ENCODE assay signal across 18 cellular contexts in the genomic region with DNA sequence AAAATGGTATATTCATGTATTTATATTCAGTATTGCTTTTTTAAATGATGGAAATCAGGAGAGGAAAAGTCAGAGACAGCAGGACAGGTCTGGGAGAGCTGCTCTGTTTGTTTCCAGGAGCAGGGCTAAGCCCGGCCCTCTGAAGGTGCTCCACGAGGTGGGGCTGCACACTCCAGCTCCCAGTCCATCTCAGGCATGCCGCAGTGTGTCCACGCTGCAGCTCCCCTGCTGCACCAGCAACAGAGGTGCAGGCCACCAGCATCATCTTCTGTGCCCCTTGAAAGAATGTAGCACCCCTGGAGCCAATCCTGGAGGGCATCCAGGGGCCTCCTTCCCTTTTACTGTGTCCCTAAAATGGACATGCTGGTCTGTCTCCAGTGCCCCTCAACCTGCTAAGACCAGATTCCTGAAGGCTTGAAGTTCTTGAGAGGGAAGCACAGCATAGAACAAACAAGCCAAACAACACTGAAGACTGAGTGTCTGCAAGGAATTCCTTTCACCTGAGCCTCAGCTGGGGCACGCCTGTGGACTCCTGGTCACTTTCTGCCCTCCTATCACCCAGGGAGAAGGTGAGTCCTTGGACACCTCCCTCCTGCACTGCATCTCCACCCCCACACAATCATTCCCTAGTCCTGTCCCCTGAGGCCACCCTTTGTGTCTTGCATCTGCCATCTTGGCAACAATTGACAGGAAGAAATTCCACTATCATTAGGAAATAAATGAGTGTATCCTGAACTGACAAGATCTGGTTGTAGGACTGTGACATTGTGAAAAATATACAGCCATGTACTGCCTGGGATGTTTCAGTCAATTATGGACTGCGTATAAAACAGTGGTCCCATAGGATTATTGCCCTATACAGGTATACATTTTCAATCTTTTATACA.
"Had no signal": no experiment of that assay in that cellular context is flagged by ENCODE, and none has a peak within 500 bp of the region (broad histone marks: within the 10 kb centered on the region; RNA-seq: fewer than 3 reads in every experiment).

No MANE protein-coding gene starts in this region.

- DNase-seq: activated CD4-positive, alpha-beta memory T cell treated with anti-CD3 and anti-CD28 coated beads for 36 hours; activated naive CD8-positive, alpha-beta T cell treated with anti-CD3 and anti-CD28 coated beads for 36 hours; activated T-cell treated with anti-CD3 and anti-CD28 coated beads for 4 hours; amniotic stem cell; foreskin keratinocyte; glutamatergic neuron; left ventricle myocardium superior; mesendoderm; naive thymus-derived CD8-positive, alpha-beta T cell; retina; spleen; stimulated activated CD4-positive, alpha-beta T cell treated with anti-CD3 and anti-CD28 coated beads, Interleukin-4, amount 100 ng/mL, for 4 hours; stimulated activated naive CD4-positive, alpha-beta T cell; SW 1271; T-helper 2 cell; thyroid gland had no signal

- H3K36me3 ChIP-seq: spleen, thyroid gland had no signal

- H3K4me3 ChIP-seq: spleen, thyroid gland had no signal

- H3K27ac Mint-ChIP-seq: activated CD4-positive, alpha-beta memory T cell treated with anti-CD3 and anti-CD28 coated beads for 36 hours; activated naive CD8-positive, alpha-beta T cell treated with anti-CD3 and anti-CD28 coated beads for 36 hours; activated T-helper 1 cell treated with anti-CD3 and anti-CD28 coated beads, Interleukin-12 subunit alpha, Interleukin-12 subunit beta, Interleukin-2, Interleukin-4 antibody, amounts not matched to agents 30 ng/mL and 10 ng/mL and 1 ng/mL, durations not matched to agents 14 hours and 24 hours and 36 hours; naive thymus-derived CD8-positive, alpha-beta T cell had no signal

- H3K4me1 ChIP-seq: foreskin keratinocyte, spleen, thyroid gland had no signal

- H3K36me3 Mint-ChIP-seq: activated CD4-positive, alpha-beta memory T cell treated with anti-CD3 and anti-CD28 coated beads for 36 hours; activated naive CD8-positive, alpha-beta T cell treated with anti-CD3 and anti-CD28 coated beads for 36 hours; naive thymus-derived CD8-positive, alpha-beta T cell had no signal

- ATAC-seq: foreskin keratinocyte; left ventricle myocardium superior; naive thymus-derived CD8-positive, alpha-beta T cell had no signal

- H3K9me3 ChIP-seq: spleen, thyroid gland had no signal

- H3K27ac ChIP-seq: foreskin keratinocyte, spleen, thyroid gland, VCaP had no signal

- H3K4me1 Mint-ChIP-seq: activated naive CD8-positive, alpha-beta T cell treated with anti-CD3 and anti-CD28 coated beads for 36 hours; naive thymus-derived CD8-positive, alpha-beta T cell had no signal

- H3K27me3 ChIP-seq: thyroid gland had no signal

- H3K9me3 Mint-ChIP-seq: activated CD4-positive, alpha-beta memory T cell treated with anti-CD3 and anti-CD28 coated beads for 36 hours; activated naive CD8-positive, alpha-beta T cell treated with anti-CD3 and anti-CD28 coated beads for 36 hours; activated T-helper 1 cell treated with anti-CD3 and anti-CD28 coated beads, Interleukin-12 subunit alpha, Interleukin-12 subunit beta, Interleukin-2, Interleukin-4 antibody, amounts not matched to agents 30 ng/mL and 10 ng/mL and 1 ng/mL, durations not matched to agents 14 hours and 24 hours and 36 hours; naive thymus-derived CD8-positive, alpha-beta T cell had no signal

- H3K4me3 Mint-ChIP-seq: activated CD4-positive, alpha-beta memory T cell treated with anti-CD3 and anti-CD28 coated beads for 36 hours; activated naive CD8-positive, alpha-beta T cell treated with anti-CD3 and anti-CD28 coated beads for 36 hours; activated T-helper 1 cell treated with anti-CD3 and anti-CD28 coated beads, Interleukin-12 subunit alpha, Interleukin-12 subunit beta, Interleukin-2, Interleukin-4 antibody, amounts not matched to agents 30 ng/mL and 10 ng/mL and 1 ng/mL, durations not matched to agents 14 hours and 24 hours and 36 hours; naive thymus-derived CD8-positive, alpha-beta T cell had no signal
